In genomic region chr19:55255618-55256423, GRCh38 we compare ENCODE assay signal across 8 cellular contexts.
DNase-seq lines count a peak whose midpoint lies in the region; ATAC-seq and TF ChIP-seq lines count a peak whose summit lies in the region.

No MANE protein-coding gene starts in this region.

- TF ChIP-seq CTCF in AG10803 (conservative IDR thresholded peaks at IDR 0.05; ENCODE audit: low read length), result no peak
- no peak for TF ChIP-seq CTCF in fibroblast of mammary gland (conservative IDR thresholded peaks at IDR 0.05; ENCODE audit: control insufficient read depth, insufficient read depth, low read depth, low read length)

- peak overlapping the region; percentile 88 for H3K4me3 ChIP-seq in AG10803 (ENCODE audit: low read length)
- H3K4me3 ChIP-seq in fibroblast of mammary gland (ENCODE audit: control insufficient read depth, low read depth, low read length), result no peak overlapping the region

- ATAC-seq in HG02571 (IDR thresholded peaks at IDR 0.05; ENCODE audit: unreplicated experiment), result no peak

- DNase-seq in AG10803 (ENCODE audit: low read depth) (peak; percentile 15), HK-2 (ENCODE audit: unreplicated experiment) (peak; percentile 66), fibroblast of mammary gland (ENCODE audit: low read depth) (peak; percentile 81), HuH-7 (ENCODE audit: low spot score) (no peak), NCI-H510A (lab: John Stamatoyannopoulos, UW) (no peak)
- DNase-seq in activated CD4-positive, alpha-beta T cell treated with anti-CD3 and anti-CD28 coated beads, Interleukin-2, amount 50 U/mL, for 1 hour, result peak; percentile 35
- DNase-seq in stimulated activated CD4-positive, alpha-beta T cell treated with anti-CD3 and anti-CD28 coated beads, Interleukin-2, amount 100 ng/mL, for 24 hours, result peak; percentile 57 to 77

Comparison
In these comparisons a context has a peak if more than half of its experiments do, and no peak if none do; other contexts are left out.
1. DNase-seq: peak in AG10803 (single experiment), HK-2 (single experiment), activated CD4-positive, alpha-beta T cell treated with anti-CD3 and anti-CD28 coated beads, Interleukin-2, amount 50 U/mL, for 1 hour (single experiment), fibroblast of mammary gland (single experiment) and stimulated activated CD4-positive, alpha-beta T cell treated with anti-CD3 and anti-CD28 coated beads, Interleukin-2, amount 100 ng/mL, for 24 hours (2 of 2); none in HuH-7 (single experiment) and NCI-H510A (single experiment).